ENCODE assay signal across 12 cellular contexts in genomic region chr6:111486921-111487320, GRCh38. TPM values are rescaled to one million over a fixed set of nuclear protein-coding genes. Genes with fewer than 3 reads are reported as not detected.
DNase-seq lines count a peak whose midpoint lies in the region; ATAC-seq, FAIRE-seq and TF ChIP-seq lines count a peak whose summit lies in the region.
"Had no signal": no experiment of that assay in that cellular context is flagged by ENCODE, and none has a peak within 500 bp of the region (broad histone marks: within the 10 kb centered on the region; RNA-seq: fewer than 3 reads in every experiment).

No MANE protein-coding gene starts in this region.

- H3K36me3 ChIP-seq in ACC112 (ENCODE audit: insufficient read depth, low read length) (peaks cover 11% of the 10 kb centered on the region; the same call in 1 of the 2 replicates), neural progenitor cell (peaks cover 6% of the 10 kb centered on the region)

- H3K4me3 ChIP-seq in ACC112 (ENCODE audit: low read depth, low read length) (no peak overlapping the region), neural progenitor cell (no peak overlapping the region)
- H3K4me3 ChIP-seq: SK-N-MC had no signal

- H3K4me2 ChIP-seq in neural progenitor cell: no peak overlapping the region

- TF ChIP-seq CTCF in mesothelial cell of epicardium (IDR thresholded peaks at IDR 0.05; ENCODE audit: unreplicated experiment) (no peak), neural progenitor cell (IDR thresholded peaks at IDR 0.05) (no peak)

- H2AFZ ChIP-seq in ACC112 (ENCODE audit: low read length, unreplicated experiment) (no peak overlapping the region), neural progenitor cell (replicated peaks) (no peak overlapping the region)

- no peaks in the 10 kb centered on the region for H3K9me3 Mint-ChIP-seq in activated T-helper 17 cell treated with anti-CD3 and anti-CD28 coated beads, Interleukin-2, amount 50 U/mL, for 72 hours
- H3K9me3 Mint-ChIP-seq in mesothelial cell of epicardium (no peaks in the 10 kb centered on the region), neural progenitor cell (no peaks in the 10 kb centered on the region)

- H3K4me1 ChIP-seq in ACC112 (ENCODE audit: control insufficient read depth, insufficient read depth, low read length, unreplicated experiment) (peaks cover 33% of the 10 kb centered on the region), neural progenitor cell (peaks cover 13% of the 10 kb centered on the region)

- H3K79me2 ChIP-seq in ACC112 (ENCODE audit: control insufficient read depth, insufficient read depth, low read length, unreplicated experiment) (peaks cover 52% of the 10 kb centered on the region), neural progenitor cell (ENCODE audit: low read depth) (peaks cover 83% of the 10 kb centered on the region)

- peak overlapping the region; percentile 14 for H3K27ac ChIP-seq in ACC112 (ENCODE audit: low read depth, low read length)
- no peak overlapping the region for H3K27ac ChIP-seq in neural progenitor cell
- H3K27ac ChIP-seq: SK-N-MC had no signal

- H3K27me3 Mint-ChIP-seq in activated T-helper 17 cell treated with anti-CD3 and anti-CD28 coated beads, Interleukin-2, amount 50 U/mL, for 72 hours: no peaks in the 10 kb centered on the region
- H3K27me3 Mint-ChIP-seq in mesothelial cell of epicardium (ENCODE audit: low read depth): no peaks in the 10 kb centered on the region
- peaks cover 3% of the 10 kb centered on the region for H3K27me3 Mint-ChIP-seq in neural progenitor cell (ENCODE audit: insufficient read depth, low read depth)

- no peaks in the 10 kb centered on the region for H3K9me3 ChIP-seq in neural progenitor cell (ENCODE audit: low read depth)

- H3K4me1 Mint-ChIP-seq in activated T-helper 17 cell treated with anti-CD3 and anti-CD28 coated beads, Interleukin-2, amount 50 U/mL, for 72 hours: peaks cover 28% of the 10 kb centered on the region
- H3K4me1 Mint-ChIP-seq in mesothelial cell of epicardium (peaks cover 23% of the 10 kb centered on the region), neural progenitor cell (peaks cover 14% of the 10 kb centered on the region)

- peaks cover 26% of the 10 kb centered on the region for H3F3A ChIP-seq in neural progenitor cell (ENCODE audit: low read depth)

- H3K27me3 ChIP-seq in ACC112 (ENCODE audit: insufficient read depth, low read length) (no peaks in the 10 kb centered on the region), neural progenitor cell (no peaks in the 10 kb centered on the region)

- H3K9ac ChIP-seq in neural progenitor cell: no peak overlapping the region

- peak; percentile 43 for ATAC-seq in activated T-helper 17 cell treated with anti-CD3 and anti-CD28 coated beads, Interleukin-2, amount 50 U/mL, for 72 hours (replicated peaks)
- no peak for ATAC-seq in SK-N-SH treated with all-trans-retinoic acid at 6 μM for 48 hours
- ATAC-seq: HCT116 had no signal

- H3K27ac Mint-ChIP-seq in activated T-helper 17 cell treated with anti-CD3 and anti-CD28 coated beads, Interleukin-2, amount 50 U/mL, for 72 hours: peak overlapping the region; percentile 82
- peak overlapping the region; percentile 15 for H3K27ac Mint-ChIP-seq in mesothelial cell of epicardium
- H3K27ac Mint-ChIP-seq in neural progenitor cell: no peak overlapping the region

- peaks cover 47% of the 10 kb centered on the region for H3K36me3 Mint-ChIP-seq in activated T-helper 17 cell treated with anti-CD3 and anti-CD28 coated beads, Interleukin-2, amount 50 U/mL, for 72 hours (ENCODE audit: low read depth)
- H3K36me3 Mint-ChIP-seq in mesothelial cell of epicardium (peaks cover 10% of the 10 kb centered on the region), neural progenitor cell (peaks cover 23% of the 10 kb centered on the region)

- FAIRE-seq in GM12892 (lab: Jason Lieb, UNC): peak; percentile 76

- peak overlapping the region; percentile 100 for H3K4me3 Mint-ChIP-seq in activated T-helper 17 cell treated with anti-CD3 and anti-CD28 coated beads, Interleukin-2, amount 50 U/mL, for 72 hours
- no peak overlapping the region for H3K4me3 Mint-ChIP-seq in mesothelial cell of epicardium
- no peak overlapping the region for H3K4me3 Mint-ChIP-seq in neural progenitor cell

- TF ChIP-seq POLR2A in GM12892 (IDR thresholded peaks at IDR 0.05; ENCODE audit: low read depth, low read length): no peak

- peaks cover 2% of the 10 kb centered on the region for H4K20me1 ChIP-seq in neural progenitor cell (ENCODE audit: low read depth)

- DNase-seq in GM12892 (ENCODE audit: insufficient read length): no peak
- no peak for DNase-seq in mesothelial cell of epicardium (ENCODE audit: low spot score in 2 of 2, unreplicated experiment in 2 of 2)
- DNase-seq in DMS 273 treated with DMSO at 0.1 percent for 48 hours (lab: John Stamatoyannopoulos, UW): no peak
- no peak for DNase-seq in NOMO-1 treated with DMSO at 0.1 percent for 48 hours (lab: John Stamatoyannopoulos, UW; ENCODE audit: unreplicated experiment)
- no peak for DNase-seq in neural progenitor cell (ENCODE audit: low spot score)
- DNase-seq: MM.1S, NCI-H526 treated with DMSO at 0.1 percent for 48 hours had no signal

TF ChIP-seq in SK-N-SH treated with all-trans-retinoic acid at 6 μM for 48 hours, 23 proteins besides CTCF, POLR2A, EP300 and RAD21:
- TF ChIP-seq CSRNP3 (CRISPR knock-in tag; IDR thresholded peaks at IDR 0.05) (no peak), GLIS3 (CRISPR knock-in tag; IDR thresholded peaks at IDR 0.05) (no peak), ZNF8 (CRISPR knock-in tag; IDR thresholded peaks at IDR 0.05) (no peak), ZNF565 (CRISPR knock-in tag; conservative IDR thresholded peaks at IDR 0.05; ENCODE audit: low read depth) (no peak), OSR1 (CRISPR knock-in tag; IDR thresholded peaks at IDR 0.05) (no peak), ZFP30 (CRISPR knock-in tag; IDR thresholded peaks at IDR 0.05) (no peak), ESRRG (CRISPR knock-in tag; IDR thresholded peaks at IDR 0.05) (no peak), SNAI2 (CRISPR knock-in tag; IDR thresholded peaks at IDR 0.05) (no peak), POU6F1 (CRISPR knock-in tag; IDR thresholded peaks at IDR 0.05; ENCODE audit: borderline replicate concordance, low read depth) (no peak), ZC3H10 (CRISPR knock-in tag; IDR thresholded peaks at IDR 0.05) (no peak), CSDC2 (CRISPR knock-in tag; IDR thresholded peaks at IDR 0.05) (no peak), RARB (CRISPR knock-in tag; IDR thresholded peaks at IDR 0.05) (no peak), PATZ1 (CRISPR knock-in tag; IDR thresholded peaks at IDR 0.05; ENCODE audit: borderline replicate concordance) (no peak)

RNA-seq across cellular contexts. Expression of gene REV3L, which starts 3.9 kb away (rescaled TPM):
- 16.6 TPM for polyA plus RNA-seq in GM12892 (2012; ENCODE audit: missing spikeins)
- total RNA-seq in activated T-helper 17 cell treated with anti-CD3 and anti-CD28 coated beads, Interleukin-2, amount 50 U/mL, for 72 hours: 10 to 100 TPM; 20.7 to 23.7 TPM
- 39.8 to 41.7 TPM (median 40.8 TPM) in 3 replicates for total RNA-seq in mesothelial cell of epicardium
- 14.0 and 23.5 TPM in 2 replicates for total RNA-seq in neural progenitor cell (ENCODE audit: low replicate concordance)
